20 cellular contexts compared by ENCODE assay signal in the genomic region with DNA sequence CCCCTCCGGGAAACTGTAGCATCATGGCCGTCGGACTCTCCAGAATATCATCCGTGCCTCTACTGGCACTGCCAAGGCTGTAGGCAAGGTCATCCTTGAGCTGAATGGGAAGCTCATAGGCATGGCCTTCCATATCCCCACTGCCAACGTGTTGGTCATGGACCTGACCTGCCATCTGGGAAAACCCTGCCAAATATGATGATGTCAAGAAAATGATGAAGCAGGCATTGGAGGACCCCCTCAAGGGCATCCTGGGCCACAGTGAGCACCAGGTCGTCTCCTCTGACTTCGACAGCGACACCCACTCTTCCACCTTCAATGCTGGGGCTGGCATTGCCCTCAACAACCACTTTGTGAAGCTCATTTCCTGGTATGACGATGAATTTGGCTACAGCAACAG. TPM values are rescaled to one million over a fixed set of nuclear protein-coding genes. Genes with fewer than 3 reads are reported as not detected.
DNase-seq lines count a peak whose midpoint lies in the region; ATAC-seq, FAIRE-seq and TF ChIP-seq lines count a peak whose summit lies in the region.
"Had no signal": no experiment of that assay in that cellular context is flagged by ENCODE, and none has a peak within 500 bp of the region (broad histone marks: within the 10 kb centered on the region; RNA-seq: fewer than 3 reads in every experiment).

No MANE protein-coding gene starts in this region.

- no peaks in the 10 kb centered on the region for H3K79me1 ChIP-seq in H1 (ENCODE audit: low read depth, low read length)

- 92% methylated on average over 9 of the region's 9 CpGs; no CpG with 5 or more reads in 1 of the 2 experiments for WGBS in H1 (ENCODE audit: extremely low coverage in 1 of 2, insufficient coverage in 1 of 2, insufficient read length in 1 of 2, insufficient replicate concordance in 2 of 2, low coverage in 1 of 2, low lambda C conversion rate in 2 of 2, missing lambda C conversion rate in 1 of 2), 2 experiments

- H3K27ac Mint-ChIP-seq in type B pancreatic cell = no peak overlapping the region
- H3K27ac Mint-ChIP-seq: CD4-positive, alpha-beta memory T cell; HFFc6 had no signal

- ATAC-seq in HG02981 (IDR thresholded peaks at IDR 0.05; ENCODE audit: unreplicated experiment) = no peak

- CTCF ChIA-PET in H1 (lab: Charles Lee; ENCODE audit: partially characterized antibody) (interaction anchor here (0.7 to 1.1 kb wide), 3 partner anchors 13 to 163 kb away, joined by 3 read pairs; no protein-coding TSS in a partner anchor), GM10248 (lab: Yijun Ruan, JAX) (interaction anchor here (0.9 to 1.1 kb wide), 2 partner anchors 16 to 17 kb away, joined by 3 to 4 read pairs; no protein-coding TSS in a partner anchor)

- no peak overlapping the region for H3K56ac ChIP-seq in H1 (replicated peaks; ENCODE audit: insufficient read length, low read depth, low read length)

- H2BK20ac ChIP-seq in H1 (ENCODE audit: low read length) = no peak overlapping the region

- no peaks in the 10 kb centered on the region for H4K20me1 ChIP-seq in H1 (replicated peaks in 1 of 2; ENCODE audit: control insufficient read depth in 1 of 2, insufficient read depth in 2 of 2, low read length in 2 of 2)

- no peak overlapping the region for H3K4ac ChIP-seq in H1 (replicated peaks; ENCODE audit: insufficient read length, low read depth, low read length)

- H3K36me3 ChIP-seq in H1 (ENCODE audit: control insufficient read depth in 2 of 4, insufficient read depth in 4 of 4, low read length in 3 of 4) (no peaks in the 10 kb centered on the region), BE2C (no peaks in the 10 kb centered on the region)
- H3K36me3 ChIP-seq: HAP-1 had no signal

- no peak for FAIRE-seq in H1 (lab: Jason Lieb, UNC)
- FAIRE-seq: A204.1, GM12892 had no signal

- no peaks in the 10 kb centered on the region for H3K9me3 ChIP-seq in H1 (ENCODE audit: insufficient read depth in 2 of 2, low read depth in 1 of 2, low read length in 1 of 2)
- H3K9me3 ChIP-seq in BE2C = no peaks in the 10 kb centered on the region
- H3K9me3 ChIP-seq: HAP-1 had no signal

- no peak overlapping the region for H3K4me2 ChIP-seq in H1 (ENCODE audit: insufficient read depth in 1 of 2, low read depth in 2 of 2, low read length in 2 of 2)

- TF ChIP-seq POLR2A in H1 (IDR thresholded peaks at IDR 0.05; ENCODE audit: control extremely low read depth in 1 of 2, low read depth in 2 of 2, low read length in 2 of 2) = no peak

- H3K4me1 ChIP-seq in H1 (replicated peaks in 1 of 4; ENCODE audit: control insufficient read depth in 3 of 4, insufficient read depth in 4 of 4, low read length in 3 of 4) = no peaks in the 10 kb centered on the region
- no peaks in the 10 kb centered on the region for H3K4me1 ChIP-seq in BE2C
- H3K4me1 ChIP-seq: HAP-1 had no signal

- H3K36me3 Mint-ChIP-seq in type B pancreatic cell = no peaks in the 10 kb centered on the region
- H3K36me3 Mint-ChIP-seq: CD4-positive, alpha-beta memory T cell had no signal

- TF ChIP-seq CTCF in H1 (IDR thresholded peaks at IDR 0.05; ENCODE audit: control extremely low read depth in 1 of 3, insufficient read depth in 1 of 3, low read depth in 1 of 3, low read length in 3 of 3) = no peak
- TF ChIP-seq CTCF in type B pancreatic cell (conservative IDR thresholded peaks at IDR 0.05) = no peak
- no peak for TF ChIP-seq CTCF in GM10248 (IDR thresholded peaks at IDR 0.05; ENCODE audit: control extremely low read depth, extremely low read depth, low read depth, missing control alignments)
- no peak for TF ChIP-seq CTCF in BE2C (IDR thresholded peaks at IDR 0.05; ENCODE audit: low read depth, low read length)

- H3K27ac ChIP-seq in H1 (ENCODE audit: low read depth, low read length) = no peak overlapping the region
- H3K27ac ChIP-seq: 22Rv1 had no signal

- H3K4me1 Mint-ChIP-seq in type B pancreatic cell (ENCODE audit: unreplicated experiment) = no peaks in the 10 kb centered on the region

- no peaks in the 10 kb centered on the region for H3K79me2 ChIP-seq in H1 (ENCODE audit: control insufficient read depth in 1 of 2, insufficient read depth in 2 of 2, low read length in 2 of 2)

- peaks cover 10% of the 10 kb centered on the region for H3K9me3 Mint-ChIP-seq in type B pancreatic cell

- 0 out of 2 replicates have a peak overlapping the region, but pooled peaks have one; percentile 46 for H4K8ac ChIP-seq in H1 (ENCODE audit: extremely low read depth, insufficient read depth, low read length)

- no peak overlapping the region for H4K5ac ChIP-seq in H1 (ENCODE audit: insufficient read length, low read depth, low read length)

- no peak overlapping the region for H2BK120ac ChIP-seq in H1 (replicated peaks; ENCODE audit: low read depth, low read length)

- H3K14ac ChIP-seq in H1 (ENCODE audit: insufficient read length) = no peak overlapping the region

- no peak overlapping the region for H3K4me3 Mint-ChIP-seq in type B pancreatic cell
- H3K4me3 Mint-ChIP-seq: HFFc6 had no signal

- H3K4me3 ChIP-seq in H1 (ENCODE audit: extremely low read depth in 1 of 4, insufficient read depth in 2 of 4, low read depth in 3 of 4, low read length in 4 of 4) (no peak overlapping the region), BE2C (ENCODE audit: low read depth, low read length) (no peak overlapping the region)
- H3K4me3 ChIP-seq: HAP-1 had no signal

- POLR2A ChIA-PET in H1 (lab: Charles Lee; ENCODE audit: partially characterized antibody) = no interaction called here
- POLR2A ChIA-PET in GM10248 (lab: Yijun Ruan, JAX) = no interaction called here

- peaks cover 15% of the 10 kb centered on the region for H3K27me3 Mint-ChIP-seq in type B pancreatic cell

- 0 out of 2 replicates have a peak overlapping the region, but pooled peaks have one; percentile 81 for H2BK15ac ChIP-seq in H1 (ENCODE audit: low read length)

- no peak for TF ChIP-seq RAD21 in H1 (IDR thresholded peaks at IDR 0.05 in 1 of 2, conservative IDR thresholded peaks at IDR 0.05 in 1 of 2; ENCODE audit: low read depth in 2 of 2, low read length in 2 of 2)

- H4K91ac ChIP-seq in H1 (replicated peaks; ENCODE audit: insufficient read length, low read length) = no peak overlapping the region

- no peak for TF ChIP-seq EP300 in H1 (IDR thresholded peaks at IDR 0.05; ENCODE audit: borderline replicate concordance in 1 of 2, low read depth in 2 of 2, low read length in 2 of 2)

- no peak overlapping the region for H2BK12ac ChIP-seq in H1 (ENCODE audit: low read depth, low read length)

- no peak overlapping the region for H2BK5ac ChIP-seq in H1 (ENCODE audit: low read depth, low read length)

- no peak overlapping the region for H3K9ac ChIP-seq in H1 (replicated peaks in 1 of 4; ENCODE audit: extremely low read depth in 1 of 4, low read depth in 3 of 4, low read length in 3 of 4)

- DNase-seq in activated CD8-positive, alpha-beta memory T cell treated with anti-CD3 and anti-CD28 coated beads for 24 hours = peak; percentile 41
- no peak for DNase-seq in activated CD8-positive, alpha-beta memory T cell treated with anti-CD3 and anti-CD28 coated beads, Interleukin-2, amount 50 U/mL, for 48 hours
- DNase-seq in H1 (ENCODE audit: low read depth in 1 of 2, low spot score in 2 of 2) = no peak
- DNase-seq in type B pancreatic cell (ENCODE audit: extremely low spot score, unreplicated experiment) = peak; percentile 45
- no peak for DNase-seq in GM10248 (ENCODE audit: extremely low spot score)
- no peak for DNase-seq in BE2C
- DNase-seq: AML-193; C1 segment of cervical spinal cord; Calu3; CD4-positive, alpha-beta memory T cell; COR-L47; DMS53; DMS79 treated with DMSO at 0.1 percent for 48 hours; GF-D8; HFFc6 had no signal

- no peak overlapping the region for H2AK5ac ChIP-seq in H1 (ENCODE audit: low read depth, low read length)

- H3K23me2 ChIP-seq in H1 (ENCODE audit: low read depth, low read length) = no peaks in the 10 kb centered on the region

- no peak overlapping the region for H3K18ac ChIP-seq in H1 (ENCODE audit: extremely low read depth, low read length)

- H2AFZ ChIP-seq in H1 (ENCODE audit: low read length) = no peak overlapping the region

- H3K27me3 ChIP-seq in H1 (replicated peaks in 1 of 4; ENCODE audit: control insufficient read depth in 3 of 4, extremely low read depth in 1 of 4, insufficient read depth in 3 of 4, low read length in 3 of 4) (no peaks in the 10 kb centered on the region), BE2C (peaks cover 18% of the 10 kb centered on the region)

- no peak overlapping the region for H3K23ac ChIP-seq in H1 (ENCODE audit: insufficient read length)

TF ChIP-seq in H1, 55 proteins besides CTCF, POLR2A, EP300 and RAD21:
- no peak for TF ChIP-seq GABPA (IDR thresholded peaks at IDR 0.05; ENCODE audit: borderline replicate concordance, insufficient read depth, low read length)
- TF ChIP-seq NRF1 (IDR thresholded peaks at IDR 0.05; ENCODE audit: low read depth, low read length) = no peak
- TF ChIP-seq SIRT6 (IDR thresholded peaks at IDR 0.05; ENCODE audit: low read length) = no peak
- TF ChIP-seq SP4 (IDR thresholded peaks at IDR 0.05; ENCODE audit: low read length) = no peak
- TF ChIP-seq POLR2AphosphoS5 (IDR thresholded peaks at IDR 0.05; ENCODE audit: low read depth, low read length) = no peak
- no peak for TF ChIP-seq JUN (IDR thresholded peaks at IDR 0.05; ENCODE audit: low read depth, low read length)

RNA-seq across cellular contexts. Expression of a gene that starts 41.9 kb away (rescaled TPM):
- 318 and 326 TPM in 2 replicates for total RNA-seq in H1 (2021; fragmentation: NEBNext Ultra II Directional; extraction: Animal tissue kit (Norgen Biotek cat#: 25700))
- polyA plus RNA-seq in H1 (2011; rRNA removed) = 315 and 405 TPM in 2 replicates
- polyA plus RNA-seq in H1 (2011; cell fraction: cytosol; rRNA removed) = 585 TPM
- 241 TPM for polyA plus RNA-seq in H1 (2011; cell fraction: nucleus; rRNA removed)
- 396 to 462 TPM (median 444 TPM) in 4 replicates for polyA plus RNA-seq in H1 (2012, experiment 1 of 2)
- 353 TPM for polyA plus RNA-seq in H1 (2012, experiment 2 of 2)
- 213 TPM for polyA plus RNA-seq in H1 (2013, experiment 1 of 2)
- polyA plus RNA-seq in H1 (2013, experiment 2 of 2) = 220 TPM
- polyA minus RNA-seq in H1 (2011; rRNA and poly(A)+ RNA removed) = 129 and 145 TPM in 2 replicates
- 94.5 TPM for polyA minus RNA-seq in H1 (2011; cell fraction: cytosol; rRNA and poly(A)+ RNA removed)
- polyA minus RNA-seq in H1 (2011; cell fraction: nucleus; rRNA and poly(A)+ RNA removed) = 67.8 TPM
- total RNA-seq in type B pancreatic cell (ENCODE audit: low replicate concordance) = 315 and 335 TPM in 2 replicates
- polyA plus RNA-seq in BE2C (2012; ENCODE audit: insufficient read depth, insufficient read length, low read depth) = 263 TPM

Comparison
In these comparisons a context has a peak if more than half of its experiments do, and no peak if none do; other contexts are left out.
1. DNase-seq: peak in activated CD8-positive, alpha-beta memory T cell treated with anti-CD3 and anti-CD28 coated beads for 24 hours (single experiment) and type B pancreatic cell (single experiment); none in activated CD8-positive, alpha-beta memory T cell treated with anti-CD3 and anti-CD28 coated beads, Interleukin-2, amount 50 U/mL, for 48 hours (single experiment), H1 (0 of 2), GM10248 (single experiment) and BE2C (single experiment).